8 cellular contexts compared by ENCODE assay signal in the genomic region with DNA sequence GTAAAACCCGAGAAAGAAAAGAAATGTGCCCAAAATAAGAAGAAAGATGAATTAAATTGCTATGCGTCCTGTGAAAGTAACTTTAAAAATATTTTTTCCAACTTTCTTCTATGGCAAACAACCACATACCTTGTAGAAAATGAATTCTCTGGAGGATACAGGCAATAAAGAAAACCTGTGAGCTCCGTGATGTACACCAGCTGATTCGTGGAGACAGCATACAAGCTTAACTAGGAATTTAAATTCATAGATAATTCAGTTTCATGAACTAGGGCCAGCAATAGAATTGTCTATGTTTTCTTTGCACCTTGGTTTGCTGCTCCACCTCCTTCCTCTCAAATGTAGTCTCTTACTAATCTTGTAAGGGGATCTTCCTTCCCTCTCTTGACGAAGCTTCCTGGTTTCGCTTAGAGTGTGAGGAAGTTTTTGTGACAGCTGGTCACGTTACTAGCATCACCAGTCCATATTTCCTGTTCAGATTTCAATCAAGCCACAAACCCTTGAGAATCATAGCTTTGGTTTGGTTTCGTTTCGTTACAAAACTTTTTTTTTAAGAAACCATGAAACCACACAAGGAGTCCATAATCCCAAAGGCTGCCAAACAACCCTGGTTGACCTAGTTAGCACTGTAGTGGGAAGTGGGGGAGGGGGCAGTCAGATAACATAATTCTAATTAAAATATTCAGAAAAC. TPM values are rescaled to one million over a fixed set of nuclear protein-coding genes. Genes with fewer than 3 reads are reported as not detected.
DNase-seq lines count a peak whose midpoint lies in the region; ATAC-seq lines count a peak whose summit lies in the region.

No MANE protein-coding gene starts in this region.

- peak; percentile 46 for ATAC-seq in Right ventricle myocardium superior (ENCODE audit: poor library complexity)

- in situ Hi-C loops in KBM-7 (cut with MboI; ENCODE audit: low pct_unique_long_range_greater_than_20kb, low sequenced_read_pairs), result no loop called here

- intact Hi-C loops in Right ventricle myocardium superior (cut with DNase I) (no loop called here), cardiac septum (cut with DNase I) (no loop called here)

- no peak for DNase-seq in Right ventricle myocardium superior
- DNase-seq in cardiac septum (ENCODE audit: low spot score), result no peak
- DNase-seq in KBM-7, result peak; percentile 81
- DNase-seq in activated CD4-positive, alpha-beta T cell treated with anti-CD3 and anti-CD28 coated beads, Interleukin-2, amount 50 U/mL, for 1 hour, result peak; percentile 6
- peak; percentile 18 for DNase-seq in iPS-NIHi7 (ENCODE audit: extremely low spot score)
- no peak for DNase-seq in GOT3 (lab: John Stamatoyannopoulos, UW)
- no peak for DNase-seq in cerebellum (ENCODE audit: low spot score)
- no peak for DNase-seq in cerebellar nuclear complex (lab: John Stamatoyannopoulos, UW)

RNA-seq across cellular contexts. Expression of gene GREM2, which starts 35.8 kb away (rescaled TPM):
- total RNA-seq in Right ventricle myocardium superior (not detected), cardiac septum (not detected), cerebellum (2.9 TPM)

Comparison
In these comparisons a context has a peak if more than half of its experiments do, and no peak if none do; other contexts are left out.
1. DNase-seq: peak in KBM-7 (single experiment), activated CD4-positive, alpha-beta T cell treated with anti-CD3 and anti-CD28 coated beads, Interleukin-2, amount 50 U/mL, for 1 hour (single experiment) and iPS-NIHi7 (single experiment); none in Right ventricle myocardium superior (single experiment), cardiac septum (single experiment), GOT3 (single experiment), cerebellum (single experiment) and cerebellar nuclear complex (0 of 2).